1 cellular context compared by ENCODE assay signal in the genomic region with DNA sequence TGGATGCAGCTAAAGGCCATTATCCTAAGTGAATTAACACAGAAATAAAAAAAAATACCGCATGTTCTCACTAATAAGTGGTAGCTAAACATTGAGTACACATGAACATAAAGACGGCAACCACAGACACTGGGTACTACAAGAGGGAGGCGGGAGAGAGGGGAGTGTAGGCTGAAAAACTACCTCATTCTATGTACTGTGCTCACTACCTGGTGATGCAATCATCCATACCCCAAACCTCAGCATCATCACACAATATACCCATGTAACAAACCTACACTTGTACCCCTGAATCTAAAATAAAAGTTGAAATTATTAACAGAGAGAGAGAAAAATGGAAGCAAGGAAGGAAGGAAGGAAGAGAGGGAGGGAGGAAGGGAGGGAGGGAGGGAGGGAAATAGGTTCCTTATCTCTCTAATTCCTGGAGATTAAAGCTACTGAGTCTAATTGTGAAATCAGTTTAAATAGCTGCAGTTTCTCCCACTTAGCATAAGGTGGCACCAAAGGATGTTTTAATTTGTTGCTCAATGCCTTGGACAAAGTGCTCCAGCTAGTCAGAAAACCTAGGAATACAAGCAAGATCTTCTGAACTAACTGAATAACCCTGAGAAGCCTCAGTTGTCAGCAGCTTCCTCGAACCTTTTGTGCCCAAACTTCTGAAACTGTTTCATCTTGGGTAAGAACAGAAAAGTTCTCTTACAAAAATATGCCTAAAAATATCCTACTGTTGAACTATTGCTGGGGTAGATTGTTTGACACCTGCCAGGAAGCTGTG.
TF ChIP-seq lines count a peak whose summit lies in the region.

No MANE protein-coding gene starts in this region.

TF ChIP-seq in K562, 482 proteins besides CTCF, POLR2A, EP300 and RAD21 (continued from another document):
- TF ChIP-seq DEAF1 (CRISPR knock-in tag; IDR thresholded peaks at IDR 0.05) (peak; percentile 83), CEBPG (CRISPR knock-in tag; IDR thresholded peaks at IDR 0.05) (peak; percentile 64; the same call in 1 of the 2 replicates), CEBPG (tag; conservative IDR thresholded peaks at IDR 0.05 in 1 of 2, IDR thresholded peaks at IDR 0.05 in 1 of 2) (peak; percentile 88 to 94), SMC3 (conservative IDR thresholded peaks at IDR 0.05; ENCODE audit: insufficient read depth, low read depth, low read length) (peak; percentile 78), RNF2 (IDR thresholded peaks at IDR 0.05) (no peak), RBM25 (IDR thresholded peaks at IDR 0.05; ENCODE audit: low read depth, low read length, severe bottlenecking) (peak; percentile 66), ETV1 (tag; conservative IDR thresholded peaks at IDR 0.05; ENCODE audit: low read depth) (peak; percentile 7; the same call in 1 of the 2 replicates)
- TF ChIP-seq, protein P1, sequence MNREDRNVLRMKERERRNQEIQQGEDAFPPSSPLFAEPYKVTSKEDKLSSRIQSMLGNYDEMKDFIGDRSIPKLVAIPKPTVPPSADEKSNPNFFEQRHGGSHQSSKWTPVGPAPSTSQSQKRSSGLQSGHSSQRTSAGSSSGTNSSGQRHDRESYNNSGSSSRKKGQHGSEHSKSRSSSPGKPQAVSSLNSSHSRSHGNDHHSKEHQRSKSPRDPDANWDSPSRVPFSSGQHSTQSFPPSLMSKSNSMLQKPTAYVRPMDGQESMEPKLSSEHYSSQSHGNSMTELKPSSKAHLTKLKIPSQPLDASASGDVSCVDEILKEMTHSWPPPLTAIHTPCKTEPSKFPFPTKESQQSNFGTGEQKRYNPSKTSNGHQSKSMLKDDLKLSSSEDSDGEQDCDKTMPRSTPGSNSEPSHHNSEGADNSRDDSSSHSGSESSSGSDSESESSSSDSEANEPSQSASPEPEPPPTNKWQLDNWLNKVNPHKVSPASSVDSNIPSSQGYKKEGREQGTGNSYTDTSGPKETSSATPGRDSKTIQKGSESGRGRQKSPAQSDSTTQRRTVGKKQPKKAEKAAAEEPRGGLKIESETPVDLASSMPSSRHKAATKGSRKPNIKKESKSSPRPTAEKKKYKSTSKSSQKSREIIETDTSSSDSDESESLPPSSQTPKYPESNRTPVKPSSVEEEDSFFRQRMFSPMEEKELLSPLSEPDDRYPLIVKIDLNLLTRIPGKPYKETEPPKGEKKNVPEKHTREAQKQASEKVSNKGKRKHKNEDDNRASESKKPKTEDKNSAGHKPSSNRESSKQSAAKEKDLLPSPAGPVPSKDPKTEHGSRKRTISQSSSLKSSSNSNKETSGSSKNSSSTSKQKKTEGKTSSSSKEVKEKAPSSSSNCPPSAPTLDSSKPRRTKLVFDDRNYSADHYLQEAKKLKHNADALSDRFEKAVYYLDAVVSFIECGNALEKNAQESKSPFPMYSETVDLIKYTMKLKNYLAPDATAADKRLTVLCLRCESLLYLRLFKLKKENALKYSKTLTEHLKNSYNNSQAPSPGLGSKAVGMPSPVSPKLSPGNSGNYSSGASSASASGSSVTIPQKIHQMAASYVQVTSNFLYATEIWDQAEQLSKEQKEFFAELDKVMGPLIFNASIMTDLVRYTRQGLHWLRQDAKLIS (CRISPR knock-in tag; IDR thresholded peaks at IDR 0.05), result 0 out of 2 replicates have a peak, but pooled peaks have one; percentile 45
